In genomic region chr17:10215286-10215685, GRCh38 we compare ENCODE assay signal across 7 cellular contexts.
"Had no signal": no experiment of that assay in that cellular context is flagged by ENCODE, and none has a peak within 500 bp of the region (broad histone marks: within the 10 kb centered on the region; RNA-seq: fewer than 3 reads in every experiment).

No MANE protein-coding gene starts in this region.

- H3K4me1 Mint-ChIP-seq: IgD-negative memory B cell had no signal

- H3K4me3 Mint-ChIP-seq: GM23338, HFFc6, IgD-negative memory B cell had no signal

- H3K27ac ChIP-seq: HL-60 had no signal

- DNase-seq: H7, HFFc6, KBM-7 had no signal

- H3K27ac Mint-ChIP-seq: GM23338, HFFc6, IgD-negative memory B cell had no signal

- H3K4me3 ChIP-seq: HAP-1 had no signal

- H3K4me1 ChIP-seq: HAP-1 had no signal

- H3K9me3 ChIP-seq: HAP-1 had no signal

- H3K36me3 ChIP-seq: HAP-1 had no signal

- H3K36me3 Mint-ChIP-seq: IgD-negative memory B cell had no signal
